ENCODE assay signal across 8 cellular contexts in the genomic region with DNA sequence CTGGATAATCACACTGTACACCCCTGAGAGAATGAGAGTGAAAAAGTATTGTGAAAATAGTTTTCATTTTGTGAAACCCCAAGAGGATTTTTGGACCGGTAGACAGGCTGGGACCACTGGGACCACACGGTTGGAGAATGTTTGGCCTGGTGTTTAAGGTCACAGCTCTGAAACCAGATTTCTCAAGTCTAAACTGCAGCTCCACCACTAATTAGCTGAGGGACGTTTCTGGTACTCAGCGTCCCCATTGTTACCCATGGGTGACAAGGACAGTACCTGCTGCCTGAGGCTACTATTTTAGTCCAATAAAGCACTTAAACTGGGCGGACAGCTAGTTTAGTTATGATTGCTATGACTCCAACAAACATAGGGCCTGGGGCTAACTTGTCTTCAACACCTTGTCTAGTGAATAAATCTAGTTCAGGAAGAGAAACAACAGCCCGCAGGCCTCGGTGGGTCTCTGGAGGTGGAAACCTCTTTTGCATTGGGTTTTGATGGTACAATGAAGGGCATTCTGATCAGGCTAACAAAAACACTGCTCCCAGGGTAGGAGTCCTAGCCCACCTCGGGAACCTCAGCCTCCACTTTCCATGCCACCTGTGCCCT. TPM values are rescaled to one million over a fixed set of nuclear protein-coding genes. Genes with fewer than 3 reads are reported as not detected.
DNase-seq lines count a peak whose midpoint lies in the region; ATAC-seq and TF ChIP-seq lines count a peak whose summit lies in the region.

No MANE protein-coding gene starts in this region.

- H3K27me3 Mint-ChIP-seq in brain = peaks cover 11% of the 10 kb centered on the region

- ATAC-seq in heart left ventricle (no peak), Right ventricle myocardium inferior (no peak), GM21619 (IDR thresholded peaks at IDR 0.05; ENCODE audit: unreplicated experiment) (no peak)

- peak overlapping the region; percentile 89 to 99 (median 94) for H3K4me3 Mint-ChIP-seq in brain

- peaks cover 30% of the 10 kb centered on the region for H3K36me3 Mint-ChIP-seq in brain

- H3K36me3 ChIP-seq in heart left ventricle = peaks cover 0 to 22% (median 17%) of the 10 kb centered on the region in 9 donors
- peaks cover 15% of the 10 kb centered on the region for H3K36me3 ChIP-seq in mesodermal cell (ENCODE audit: control insufficient read depth, insufficient read depth, low read length)

- 61 to 71% (median 68%) methylated on average over 8 of the region's 8 CpGs for WGBS in heart left ventricle, 4 donors
- WGBS in mesodermal cell (ENCODE audit: insufficient coverage in 2 of 2), 2 experiments = 86 to 100% methylated on average over 2 of the region's 8 CpGs

- DNase-seq in heart left ventricle = no peak
- no peak for DNase-seq in Right ventricle myocardium inferior (ENCODE audit: missing footprints)
- no peak for DNase-seq in GM19240 (ENCODE audit: insufficient read length, low spot score)
- no peak for DNase-seq in C1 segment of cervical spinal cord (lab: John Stamatoyannopoulos, UW)
- DNase-seq in activated effector memory CD4-positive, alpha-beta T cell treated with anti-CD3 and anti-CD28 coated beads, Interleukin-2, amount 50 U/mL, for 16 hours = no peak

- H3K27ac ChIP-seq in heart left ventricle (peak overlapping the region; percentile 88 to 98 (median 95)), mesodermal cell (ENCODE audit: low read depth, low read length, severe bottlenecking) (peak overlapping the region; percentile 90)

- no peak for TF ChIP-seq POLR2A in heart left ventricle (IDR thresholded peaks at IDR 0.05)

- H3K4me3 ChIP-seq in heart left ventricle (peak overlapping the region; percentile 28 to 89 (median 70)), mesodermal cell (ENCODE audit: extremely low read depth, insufficient read depth, low read length, poor library complexity, severe bottlenecking) (peak overlapping the region; percentile 56)

- H3K4me1 ChIP-seq in heart left ventricle (peaks cover 0 to 18% (median 5%) of the 10 kb centered on the region in 12 donors), mesodermal cell (ENCODE audit: control insufficient read depth, insufficient read depth, low read length, poor library complexity, severe bottlenecking) (peaks cover 2% of the 10 kb centered on the region)

- H3K4me1 Mint-ChIP-seq in brain = peaks cover 51% of the 10 kb centered on the region

- TF ChIP-seq CTCF in heart left ventricle (IDR thresholded peaks at IDR 0.05) (no peak), brain (conservative IDR thresholded peaks at IDR 0.05) (no peak)

- H3K27ac Mint-ChIP-seq in brain = peak overlapping the region; percentile 99 to 100 (median 100)

- peaks cover 0 to 14% (median 0%) of the 10 kb centered on the region in 9 donors for H3K27me3 ChIP-seq in heart left ventricle

- H3K9me3 Mint-ChIP-seq in brain = no peaks in the 10 kb centered on the region

- intact Hi-C loops in heart left ventricle (cut with DNase I) (loop anchor here in 4 of 10 donors (2.0 to 5.0 kb wide), 2 partner anchors 13 to 85 kb away; a partner anchor contains a TSS), Right ventricle myocardium inferior (cut with DNase I) (loop anchor here (2.0 to 5.0 kb wide), 2 partner anchors 13 to 130 kb away; a partner anchor contains a TSS)

- H3K9me3 ChIP-seq in heart left ventricle (no peaks in the 10 kb centered on the region), mesodermal cell (ENCODE audit: control insufficient read depth, low read length) (no peaks in the 10 kb centered on the region)

RNA-seq across cellular contexts. Expression of a gene that starts 0.5 kb away (rescaled TPM):
- total RNA-seq in heart left ventricle = 10 to 100 TPM; 28.2 to 68.9 (median 45.9) TPM
- 10 to 100 TPM; 17.9 to 29.3 TPM for polyA plus RNA-seq in heart left ventricle
- 31.5 TPM for total RNA-seq in Right ventricle myocardium inferior
- 390 TPM for polyA plus RNA-seq in brain (ENCODE audit: insufficient read depth, low read depth, low replicate concordance)
- polyA plus RNA-seq in mesodermal cell (2013, experiment 1 of 2) = 90.5 TPM
- polyA plus RNA-seq in mesodermal cell (2013, experiment 2 of 2) = 83.1 TPM

RNA-seq across cellular contexts. Expression of a gene that starts 13.8 kb away (rescaled TPM):
- 100 to 1,000 TPM; 123 to 209 (median 143) TPM for total RNA-seq in heart left ventricle
- 100 to 1,000 TPM; 100 to 115 TPM for polyA plus RNA-seq in heart left ventricle
- 139 TPM for total RNA-seq in Right ventricle myocardium inferior
- polyA plus RNA-seq in brain (ENCODE audit: insufficient read depth, low read depth, low replicate concordance) = 120 TPM
- 145 TPM for polyA plus RNA-seq in mesodermal cell (2013, experiment 1 of 2)
- polyA plus RNA-seq in mesodermal cell (2013, experiment 2 of 2) = 121 TPM

RNA-seq across cellular contexts. Expression of a gene that starts 38.7 kb away (rescaled TPM):
- total RNA-seq in heart left ventricle (100 to 1,000 TPM; 116 to 171 (median 130) TPM), Right ventricle myocardium inferior (93.5 TPM)
- polyA plus RNA-seq in heart left ventricle (100 to 1,000 TPM in 1 of 2 donors, 10 to 100 TPM in 1; 86.9 to 134 TPM), brain (ENCODE audit: insufficient read depth, low read depth, low replicate concordance) (361 TPM)
- 247 TPM for polyA plus RNA-seq in mesodermal cell (2013, experiment 1 of 2)
- 210 TPM for polyA plus RNA-seq in mesodermal cell (2013, experiment 2 of 2)
